Comparison of ENCODE assay signal across 8 cellular contexts in the genomic region with DNA sequence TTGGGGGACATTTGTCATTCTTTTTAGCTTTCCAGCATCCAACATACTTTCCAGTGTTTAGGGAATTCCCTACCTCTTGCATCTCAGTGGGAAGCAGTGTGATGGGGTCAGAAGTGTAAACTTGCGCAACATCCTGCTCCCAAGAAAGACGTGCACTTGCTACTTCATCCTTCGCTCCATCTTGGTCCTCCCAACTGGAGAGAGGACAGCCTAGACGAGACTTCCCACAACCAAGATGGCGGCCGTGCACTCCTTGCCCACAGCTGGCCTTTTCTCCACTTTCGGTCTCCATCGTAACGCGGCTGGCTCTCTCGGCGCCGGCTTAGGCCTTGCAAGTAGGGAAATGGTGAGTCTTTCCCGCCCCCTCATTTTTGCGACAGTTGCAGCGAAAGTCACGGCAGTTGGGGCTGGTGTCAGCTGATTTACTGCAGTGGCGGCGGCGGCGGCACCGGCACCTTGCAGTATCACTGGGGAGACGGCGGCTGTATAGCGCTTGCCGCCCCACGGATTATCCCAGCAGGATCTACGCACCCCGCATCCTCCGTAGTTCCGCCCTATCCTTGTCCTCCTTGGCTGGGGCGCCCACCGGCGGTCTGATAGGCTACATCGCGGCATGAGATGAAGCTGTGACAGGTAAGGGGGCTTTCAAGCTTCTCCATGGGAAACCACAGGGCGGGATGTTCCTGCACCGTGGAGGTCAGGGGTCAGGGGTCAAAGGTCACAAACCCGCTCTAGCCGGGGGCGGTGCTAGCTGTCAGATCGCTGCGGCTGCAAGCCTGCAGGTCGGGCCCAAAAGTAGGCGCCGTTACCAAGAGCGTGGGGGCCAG. TPM values are rescaled to one million over a fixed set of nuclear protein-coding genes. Genes with fewer than 3 reads are reported as not detected.
DNase-seq lines count a peak whose midpoint lies in the region; ATAC-seq, FAIRE-seq and TF ChIP-seq lines count a peak whose summit lies in the region.

A gene (plus strand): TSS at position 416 of the 827 bp plus-strand sequence. CDS start 21,157 bp downstream, outside the sequence.

- H3K27me3 ChIP-seq in adrenal gland: no peaks in the 10 kb centered on the region
- no peaks in the 10 kb centered on the region for H3K27me3 ChIP-seq in trophoblast cell (ENCODE audit: insufficient read depth, low read length)
- no peaks in the 10 kb centered on the region for H3K27me3 ChIP-seq in transverse colon

- no peak within 1 kb of the TSS for H2BK12ac ChIP-seq in trophoblast cell (ENCODE audit: low read length)

- CTCF ChIA-PET in T-cell (lab: Charles Lee): interaction anchor here (0.8 to 3.1 kb wide), 5 partner anchors 9 to 1789 kb away, joined by 3 to 16 read pairs (median 8); a partner anchor contains a TSS

- WGBS in adrenal gland, 4 donors: 0 to 1% (median 1%) methylated on average over 18 to 47 of the region's 47 CpGs
- no CpG with 5 or more reads among the region's 47 CpGs for WGBS in trophoblast cell (ENCODE audit: extremely low coverage, insufficient coverage, insufficient read length)
- 0 to 1% methylated on average over 1 to 43 of the region's 47 CpGs for WGBS in transverse colon (ENCODE audit: low coverage in 1 of 2), 2 donors

- H3K36me3 ChIP-seq in adrenal gland (replicated peaks in 1 of 2) (no peaks in the 10 kb centered on the region), trophoblast cell (ENCODE audit: control insufficient read depth in 1 of 2, insufficient read depth in 2 of 2, low read length in 2 of 2) (no peaks in the 10 kb centered on the region), transverse colon (no peaks in the 10 kb centered on the region)

- H3K9me3 ChIP-seq in adrenal gland (replicated peaks in 1 of 3) (no peaks in the 10 kb centered on the region), trophoblast cell (ENCODE audit: insufficient read depth, low read depth, low read length) (no peaks in the 10 kb centered on the region), transverse colon (no peaks in the 10 kb centered on the region)

- peaks cover 55 to 66% (median 65%) of the 10 kb centered on the region in 3 donors for H3K4me1 Mint-ChIP-seq in T-cell

- no peak for TF ChIP-seq EP300 in transverse colon (IDR thresholded peaks at IDR 0.05; ENCODE audit: low read depth)

- H3K18ac ChIP-seq in trophoblast cell (ENCODE audit: low read length): no peak within 1 kb of the TSS

- TF ChIP-seq CTCF in adrenal gland (IDR thresholded peaks at IDR 0.05) (no peak), transverse colon (IDR thresholded peaks at IDR 0.05) (peak in 1 of 5 experiments; percentile 13)

- peaks cover 7 to 23% of the 10 kb centered on the region in 2 donors for H3K4me1 ChIP-seq in adrenal gland (replicated peaks in 1 of 2)
- H3K4me1 ChIP-seq in trophoblast cell (ENCODE audit: control insufficient read depth in 1 of 2, insufficient read depth in 2 of 2, low read length in 2 of 2): no peaks in the 10 kb centered on the region
- H3K4me1 ChIP-seq in transverse colon: peaks cover 9 to 30% (median 10%) of the 10 kb centered on the region in 4 donors

- peak; percentile 99 for FAIRE-seq in GM12891 (lab: Jason Lieb, UNC)

- POLR2A ChIA-PET in T-cell (lab: Charles Lee): interaction anchor here (0.8 to 1.4 kb wide), 5 partner anchors 11 to 13 kb away, joined by 3 to 5 read pairs (median 3); a partner anchor contains a TSS

- H2AK5ac ChIP-seq in trophoblast cell (ENCODE audit: low read length): no peak within 1 kb of the TSS

- peaks cover 3% of the 10 kb centered on the region for H3K79me2 ChIP-seq in trophoblast cell (ENCODE audit: control insufficient read depth, insufficient read depth, low read length, poor library complexity)

- H4K91ac ChIP-seq in trophoblast cell (ENCODE audit: low read depth, low read length): no peak within 1 kb of the TSS

- peak within 1 kb of the TSS; percentile 58 for H3K4me2 ChIP-seq in trophoblast cell (ENCODE audit: low read length)

- TF ChIP-seq POLR2A in GM12891 (IDR thresholded peaks at IDR 0.05; ENCODE audit: low read depth, low read length) (peak; percentile 69), adrenal gland (IDR thresholded peaks at IDR 0.05) (peak; percentile 24 to 63), transverse colon (IDR thresholded peaks at IDR 0.05) (peak; percentile 44)

- ATAC-seq in HG02840 (IDR thresholded peaks at IDR 0.05; ENCODE audit: low FRiP score, unreplicated experiment) (peak; percentile 96), T-cell (replicated peaks in 1 of 4) (peak; percentile 91 to 94 (median 92))

- no peak within 1 kb of the TSS for H3K4ac ChIP-seq in trophoblast cell (ENCODE audit: low read depth, low read length)

- H3K36me3 Mint-ChIP-seq in T-cell: peaks cover 4% of the 10 kb centered on the region

- H3K27me3 Mint-ChIP-seq in T-cell: no peaks in the 10 kb centered on the region

- peak within 1 kb of the TSS; percentile 89 to 97 (median 95) for H3K4me3 Mint-ChIP-seq in T-cell

- no peak within 1 kb of the TSS for H2BK120ac ChIP-seq in trophoblast cell (ENCODE audit: insufficient read depth, low read length, poor library complexity)

- peak within 1 kb of the TSS; percentile 75 for H3K9ac ChIP-seq in trophoblast cell (ENCODE audit: low read length)

- no peak within 1 kb of the TSS for H3K23ac ChIP-seq in trophoblast cell (ENCODE audit: low read length)

- peaks cover 0 to 6% (median 0%) of the 10 kb centered on the region in 3 donors for H3K9me3 Mint-ChIP-seq in T-cell

- peak within 1 kb of the TSS; percentile 94 to 95 for H3K27ac Mint-ChIP-seq in T-cell

- H2BK5ac ChIP-seq in trophoblast cell (ENCODE audit: low read depth, low read length, poor library complexity): no peak within 1 kb of the TSS

- in situ Hi-C loops in transverse colon (cut with MboI; ENCODE audit: low pct_ligation_motif_present in 1 of 4, low pct_unique_long_range_greater_than_20kb in 1 of 4, low sequenced_read_pairs in 3 of 4): no loop called here

- intact Hi-C loops in adrenal gland (cut with DNase I) (no loop called here), cardiac septum (cut with DNase I) (no loop called here), transverse colon (cut with DNase I; ENCODE audit: low total_unique reads) (no loop called here)

- peak within 1 kb of the TSS; percentile 59 to 100 (median 93) for H3K4me3 ChIP-seq in adrenal gland
- peak within 1 kb of the TSS; percentile 87 for H3K4me3 ChIP-seq in trophoblast cell (ENCODE audit: low read depth, low read length)
- peak within 1 kb of the TSS; percentile 72 to 91 (median 78) for H3K4me3 ChIP-seq in transverse colon

- H3K79me1 ChIP-seq in trophoblast cell (ENCODE audit: low read length): no peaks in the 10 kb centered on the region

- H3K14ac ChIP-seq in trophoblast cell (ENCODE audit: low read length): no peak within 1 kb of the TSS

- no peak within 1 kb of the TSS for H4K12ac ChIP-seq in trophoblast cell (ENCODE audit: low read depth, low read length)

- peak within 1 kb of the TSS; percentile 66 for H2AFZ ChIP-seq in trophoblast cell (ENCODE audit: insufficient read depth, low read length, poor library complexity)

- DNase-seq in GM12891 (ENCODE audit: insufficient read length, low spot score) (peak; percentile 39), NCI-H1436 treated with DMSO at 0.1 percent for 48 hours (lab: John Stamatoyannopoulos, UW) (peak; percentile 85), T-cell (peak; percentile 82 to 97 (median 94)), adrenal gland (peak; percentile 94 to 99 (median 98)), cardiac septum (ENCODE audit: low spot score) (peak; percentile 98), trophoblast cell (peak; percentile 97 to 99), transverse colon (peak; percentile 97)

- H4K8ac ChIP-seq in trophoblast cell (ENCODE audit: low read depth, low read length): peak within 1 kb of the TSS; percentile 85

- peak within 1 kb of the TSS; percentile 67 to 94 (median 81) for H3K27ac ChIP-seq in adrenal gland
- H3K27ac ChIP-seq in trophoblast cell (ENCODE audit: low read depth, low read length): peak within 1 kb of the TSS; percentile 35
- H3K27ac ChIP-seq in transverse colon: peak within 1 kb of the TSS; percentile 84 to 94 (median 88)

TF ChIP-seq in GM12891, 5 proteins besides CTCF, POLR2A, EP300 and RAD21:
- TF ChIP-seq POLR2AphosphoS5 (IDR thresholded peaks at IDR 0.05; ENCODE audit: low read depth, low read length) (peak; percentile 55; the same call in 1 of the 2 replicates), TAF1 (IDR thresholded peaks at IDR 0.05; ENCODE audit: low read depth, low read length) (peak; percentile 60; the same call in 1 of the 2 replicates), POU2F2 (IDR thresholded peaks at IDR 0.05; ENCODE audit: low read depth, low read length) (peak; percentile 94), SPI1 (IDR thresholded peaks at IDR 0.05; ENCODE audit: low read depth, low read length) (no peak)
TF ChIP-seq in GM12891: peak in this region for 3.

RNA-seq across cellular contexts. Expression of the gene that starts here (rescaled TPM):
- polyA plus RNA-seq in GM12891 (2012; ENCODE audit: low read depth, missing spikeins): 5.0 TPM
- total RNA-seq in T-cell (10 to 100 TPM; 35.9 to 65.6 (median 41.5) TPM), adrenal gland (10 to 100 TPM; 20.4 to 64.6 (median 28.5) TPM), cardiac septum (28.0 TPM), transverse colon (10 to 100 TPM; 14.9 to 37.5 (median 27.9) TPM)
- 10 to 100 TPM in 1 of 3 donors, 1 to 10 TPM in 2; 3.6 to 21.3 (median 4.0) TPM for polyA plus RNA-seq in adrenal gland
- polyA plus RNA-seq in trophoblast cell (2013): 4.9 and 7.2 TPM in 2 replicates

Comparison
In these comparisons a context has a peak if more than half of its experiments do, and no peak if none do; other contexts are left out.
1. Peak in every context shown above with its lines: DNase-seq, ATAC-seq, H3K4me3 ChIP-seq and H3K27ac ChIP-seq.
2. DNase-seq: peak in every context shown above with its lines; median percentile 98 in adrenal gland; 98 in cardiac septum; 98 in trophoblast cell; 97 in transverse colon; 94 in T-cell; 85 in NCI-H1436 treated with DMSO at 0.1 percent for 48 hours; 39 in GM12891.
3. H3K27ac ChIP-seq: peak in every context shown above with its lines; median percentile 88 in transverse colon; 81 in adrenal gland; 35 in trophoblast cell.